ENCODE assay signal across 1 cellular context in the genomic region with DNA sequence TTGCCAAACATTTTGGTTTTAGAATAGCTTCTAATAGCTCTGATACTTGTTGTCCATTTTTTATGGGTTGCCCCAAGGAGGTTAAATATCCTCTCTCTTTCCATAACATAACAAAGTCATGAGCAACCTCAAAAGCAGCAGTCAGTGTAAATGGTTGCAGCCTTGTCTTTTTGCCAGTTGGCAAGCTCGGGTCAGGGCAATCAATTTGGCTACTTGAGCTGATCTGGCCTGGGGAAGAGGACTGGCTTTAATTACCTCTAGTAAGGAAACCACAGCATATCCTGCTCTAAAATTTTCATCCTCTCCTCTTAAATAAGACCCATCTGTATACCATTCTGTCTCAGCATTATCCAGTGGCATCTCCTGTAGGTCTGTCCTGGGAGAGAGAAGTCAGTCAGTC.
TF ChIP-seq lines count a peak whose summit lies in the region.

No MANE protein-coding gene starts in this region.

TF ChIP-seq in IMR-90, 13 proteins besides CTCF, POLR2A, EP300 and RAD21 (continued from another document):
- TF ChIP-seq, protein P1, sequence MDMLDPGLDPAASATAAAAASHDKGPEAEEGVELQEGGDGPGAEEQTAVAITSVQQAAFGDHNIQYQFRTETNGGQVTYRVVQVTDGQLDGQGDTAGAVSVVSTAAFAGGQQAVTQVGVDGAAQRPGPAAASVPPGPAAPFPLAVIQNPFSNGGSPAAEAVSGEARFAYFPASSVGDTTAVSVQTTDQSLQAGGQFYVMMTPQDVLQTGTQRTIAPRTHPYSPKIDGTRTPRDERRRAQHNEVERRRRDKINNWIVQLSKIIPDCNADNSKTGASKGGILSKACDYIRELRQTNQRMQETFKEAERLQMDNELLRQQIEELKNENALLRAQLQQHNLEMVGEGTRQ (IDR thresholded peaks at IDR 0.05; ENCODE audit: low read depth, low read length), result no peak
- TF ChIP-seq MXI1 (IDR thresholded peaks at IDR 0.05; ENCODE audit: borderline replicate concordance, low read depth, low read length) (no peak), MAZ (IDR thresholded peaks at IDR 0.05; ENCODE audit: borderline replicate concordance, low read depth, low read length) (no peak)
